Comparison of ENCODE assay signal across 24 cellular contexts in genomic region chr5:170907758-170908157, GRCh38. TPM values are rescaled to one million over a fixed set of nuclear protein-coding genes. Genes with fewer than 3 reads are reported as not detected.
DNase-seq lines count a peak whose midpoint lies in the region; ATAC-seq, FAIRE-seq and TF ChIP-seq lines count a peak whose summit lies in the region.
"Had no signal": no experiment of that assay in that cellular context is flagged by ENCODE, and none has a peak within 500 bp of the region (broad histone marks: within the 10 kb centered on the region; RNA-seq: fewer than 3 reads in every experiment).

No MANE protein-coding gene starts in this region.

- 81 to 94% (median 89%) methylated on average over 1 of the region's 1 CpG for WGBS in ovary, 3 donors

- no peak overlapping the region for H3K9ac ChIP-seq in astrocyte (ENCODE audit: low read length)

- H3K4me3 ChIP-seq in breast epithelium (no peak overlapping the region), astrocyte (ENCODE audit: insufficient read depth, low read depth, low read length) (no peak overlapping the region), ovary (no peak overlapping the region)
- H3K4me3 ChIP-seq: body of pancreas, dorsolateral prefrontal cortex, MG63, mucosa of descending colon, right atrium auricular region had no signal

- POLR2A ChIA-PET in MCF 10A (lab: Yijun Ruan, JAX): no interaction called here

- no peak overlapping the region for H2AFZ ChIP-seq in astrocyte (ENCODE audit: low read depth, low read length)

- H3K4me1 ChIP-seq in breast epithelium (no peaks in the 10 kb centered on the region), astrocyte (ENCODE audit: insufficient read depth, low read length) (no peaks in the 10 kb centered on the region), ovary (ENCODE audit: insufficient read depth) (no peaks in the 10 kb centered on the region)
- H3K4me1 ChIP-seq: body of pancreas, right atrium auricular region had no signal

- H3K27ac ChIP-seq in breast epithelium (no peak overlapping the region), astrocyte (ENCODE audit: low read depth, low read length) (no peak overlapping the region), ovary (no peak overlapping the region)
- H3K27ac ChIP-seq: body of pancreas, dorsolateral prefrontal cortex, right atrium auricular region had no signal

- FAIRE-seq in astrocyte (lab: Jason Lieb, UNC): peak; percentile 13
- FAIRE-seq: A204.1 had no signal

- TF ChIP-seq CTCF in MCF 10A (IDR thresholded peaks at IDR 0.05; ENCODE audit: unreplicated experiment) (no peak), breast epithelium (IDR thresholded peaks at IDR 0.05) (no peak), astrocyte (IDR thresholded peaks at IDR 0.05; ENCODE audit: insufficient read depth, low read depth, low read length) (no peak), ovary (IDR thresholded peaks at IDR 0.05) (no peak)

- peak overlapping the region; percentile 46 for H3K27ac Mint-ChIP-seq in MCF 10A (ENCODE audit: low read depth, unreplicated experiment)
- H3K27ac Mint-ChIP-seq in astrocyte (ENCODE audit: unreplicated experiment): no peak overlapping the region
- H3K27ac Mint-ChIP-seq in activated naive CD8-positive, alpha-beta T cell treated with anti-CD3 and anti-CD28 coated beads for 36 hours: no peak overlapping the region

- peaks cover 7% of the 10 kb centered on the region for H3K4me1 Mint-ChIP-seq in MCF 10A (ENCODE audit: insufficient read depth, unreplicated experiment)
- H3K4me1 Mint-ChIP-seq in astrocyte (ENCODE audit: low read depth, unreplicated experiment): no peaks in the 10 kb centered on the region
- no peaks in the 10 kb centered on the region for H3K4me1 Mint-ChIP-seq in activated naive CD8-positive, alpha-beta T cell treated with anti-CD3 and anti-CD28 coated beads for 36 hours

- no peak for ATAC-seq in HG02973 (IDR thresholded peaks at IDR 0.05; ENCODE audit: unreplicated experiment)
- ATAC-seq: body of pancreas, esophagus mucosa, left cardiac atrium, mucosa of descending colon had no signal

- H3K79me2 ChIP-seq in astrocyte (ENCODE audit: insufficient read depth, low read length): no peaks in the 10 kb centered on the region

- CTCF ChIA-PET in MCF 10A (lab: Yijun Ruan, JAX): interaction anchor here (0.6 kb wide), 1 partner anchor 447 kb away, joined by 5 read pairs; no protein-coding TSS in a partner anchor

- no peaks in the 10 kb centered on the region for H3K36me3 ChIP-seq in breast epithelium
- no peaks in the 10 kb centered on the region for H3K36me3 ChIP-seq in astrocyte (ENCODE audit: insufficient read depth, low read length)
- H3K36me3 ChIP-seq in ovary: no peaks in the 10 kb centered on the region
- H3K36me3 ChIP-seq: right atrium auricular region had no signal

- H3K9me3 ChIP-seq in breast epithelium (no peaks in the 10 kb centered on the region), astrocyte (ENCODE audit: insufficient read depth, low read depth, low read length) (no peaks in the 10 kb centered on the region), ovary (no peaks in the 10 kb centered on the region)
- H3K9me3 ChIP-seq: body of pancreas, mucosa of descending colon, right atrium auricular region had no signal

- BruUV-seq in MCF 10A (replicated peaks; lab: Mats Ljungman, UMichigan): no TSS peak

- no peaks in the 10 kb centered on the region for H3K27me3 ChIP-seq in breast epithelium
- no peaks in the 10 kb centered on the region for H3K27me3 ChIP-seq in astrocyte (ENCODE audit: insufficient read depth, low read length)
- no peaks in the 10 kb centered on the region for H3K27me3 ChIP-seq in ovary
- H3K27me3 ChIP-seq: body of pancreas, dorsolateral prefrontal cortex, MG63, right atrium auricular region had no signal

- no peaks in the 10 kb centered on the region for H4K20me1 ChIP-seq in astrocyte (ENCODE audit: insufficient read depth, low read length)

- peak; percentile 87 for DNase-seq in MCF 10A (ENCODE audit: unreplicated experiment)
- DNase-seq in breast epithelium (ENCODE audit: low spot score in 2 of 2): no peak
- peak; percentile 81 for DNase-seq in astrocyte (ENCODE audit: low read depth)
- peak; percentile 24 for DNase-seq in fibroblast of the conjunctiva (ENCODE audit: low read depth)
- no peak for DNase-seq in ovary
- DNase-seq in activated naive CD8-positive, alpha-beta T cell treated with anti-CD3 and anti-CD28 coated beads for 36 hours: no peak
- no peak for DNase-seq in activated naive CD4-positive, alpha-beta T cell treated with Interleukin-2 at 50 U/mL for 16 hours
- DNase-seq: activated gamma-delta T cell treated with Interleukin-2 at 50 U/mL for 16 hours; body of pancreas; C1 segment of cervical spinal cord; dorsolateral prefrontal cortex; left cardiac atrium; MG63; mucosa of descending colon; NCI-H2081 treated with DMSO at 0.1 percent for 48 hours; NCI-H526 treated with DMSO at 0.1 percent for 48 hours; OCI-M1; stimulated activated naive CD4-positive, alpha-beta T cell treated with Interleukin-2 at 50 U/mL for 16 hours; T1000; trophoblast cell had no signal

- H3K9me3 Mint-ChIP-seq in MCF 10A (ENCODE audit: unreplicated experiment): peaks cover 7% of the 10 kb centered on the region
- H3K9me3 Mint-ChIP-seq in astrocyte (ENCODE audit: unreplicated experiment): no peaks in the 10 kb centered on the region
- no peaks in the 10 kb centered on the region for H3K9me3 Mint-ChIP-seq in activated naive CD8-positive, alpha-beta T cell treated with anti-CD3 and anti-CD28 coated beads for 36 hours

- TF ChIP-seq POLR2A in breast epithelium (IDR thresholded peaks at IDR 0.05) (no peak), ovary (IDR thresholded peaks at IDR 0.05) (no peak)

- TF ChIP-seq EP300 in ovary (IDR thresholded peaks at IDR 0.05): no peak

- H3K36me3 Mint-ChIP-seq in MCF 10A (ENCODE audit: insufficient read depth, unreplicated experiment) (peaks cover 13% of the 10 kb centered on the region), astrocyte (ENCODE audit: low read depth, unreplicated experiment) (peaks cover 9% of the 10 kb centered on the region)
- H3K36me3 Mint-ChIP-seq in activated naive CD8-positive, alpha-beta T cell treated with anti-CD3 and anti-CD28 coated beads for 36 hours: no peaks in the 10 kb centered on the region

- no peak overlapping the region for H3K4me2 ChIP-seq in astrocyte (ENCODE audit: low read length)

- H3K4me3 Mint-ChIP-seq in MCF 10A (ENCODE audit: unreplicated experiment) (no peak overlapping the region), astrocyte (ENCODE audit: unreplicated experiment) (no peak overlapping the region)
- no peak overlapping the region for H3K4me3 Mint-ChIP-seq in activated naive CD8-positive, alpha-beta T cell treated with anti-CD3 and anti-CD28 coated beads for 36 hours

- H3K27me3 Mint-ChIP-seq in MCF 10A (ENCODE audit: insufficient read depth, unreplicated experiment): no peaks in the 10 kb centered on the region
- H3K27me3 Mint-ChIP-seq in astrocyte (ENCODE audit: low read depth, unreplicated experiment): no peaks in the 10 kb centered on the region
- H3K27me3 Mint-ChIP-seq in activated naive CD8-positive, alpha-beta T cell treated with anti-CD3 and anti-CD28 coated beads for 36 hours: peaks cover 4% of the 10 kb centered on the region

- intact Hi-C loops in MCF 10A (cut with micrococcal nuclease): loop anchor here (5.0 kb wide), 1 partner anchor 45 kb away; the partner anchor contains the start of gene RANBP17
- intact Hi-C loops in breast epithelium (cut with DNase I; ENCODE audit: low total_unique reads): no loop called here
- intact Hi-C loops in ovary (cut with DNase I): no loop called here

RNA-seq across cellular contexts. Expression of gene RANBP17, which starts 45.9 kb away (rescaled TPM):
- 19.0 and 25.8 TPM in 2 replicates for total RNA-seq in MCF 10A (2022)
- 10 to 100 TPM in 2 of 3 donors, 1 to 10 TPM in 1; 6.9 to 28.4 (median 13.4) TPM for total RNA-seq in breast epithelium
- total RNA-seq in astrocyte: 15.9 and 16.2 TPM in 2 replicates
- 10 to 100 TPM in 3 of 7 donors, 1 to 10 TPM in 4; 7.3 to 16.1 (median 8.5) TPM for total RNA-seq in ovary
- polyA plus RNA-seq in ovary: 1 to 10 TPM; 1.3 to 4.6 TPM
- under 1 TPM; 0.30 to 0.35 TPM for total RNA-seq in activated naive CD8-positive, alpha-beta T cell treated with anti-CD3 and anti-CD28 coated beads for 36 hours

Comparison
In these comparisons a context has a peak if more than half of its experiments do, and no peak if none do; other contexts are left out.
1. DNase-seq: peak in MCF 10A (single experiment), astrocyte (single experiment) and fibroblast of the conjunctiva (single experiment); none in breast epithelium (0 of 2), ovary (0 of 5), activated naive CD8-positive, alpha-beta T cell treated with anti-CD3 and anti-CD28 coated beads for 36 hours (single experiment) and activated naive CD4-positive, alpha-beta T cell treated with Interleukin-2 at 50 U/mL for 16 hours (single experiment).
2. RNA of gene RANBP17, which starts 45.9 kb away (total RNA-seq): 19.0 to 25.8 TPM in MCF 10A, 15.9 to 16.2 TPM in astrocyte, 6.9 to 28.4 TPM in breast epithelium and 7.3 to 16.1 TPM in ovary; 0.30 to 0.35 TPM in activated naive CD8-positive, alpha-beta T cell treated with anti-CD3 and anti-CD28 coated beads for 36 hours; every median in the first group is over 4 times any median in the second.